In the genomic region with DNA sequence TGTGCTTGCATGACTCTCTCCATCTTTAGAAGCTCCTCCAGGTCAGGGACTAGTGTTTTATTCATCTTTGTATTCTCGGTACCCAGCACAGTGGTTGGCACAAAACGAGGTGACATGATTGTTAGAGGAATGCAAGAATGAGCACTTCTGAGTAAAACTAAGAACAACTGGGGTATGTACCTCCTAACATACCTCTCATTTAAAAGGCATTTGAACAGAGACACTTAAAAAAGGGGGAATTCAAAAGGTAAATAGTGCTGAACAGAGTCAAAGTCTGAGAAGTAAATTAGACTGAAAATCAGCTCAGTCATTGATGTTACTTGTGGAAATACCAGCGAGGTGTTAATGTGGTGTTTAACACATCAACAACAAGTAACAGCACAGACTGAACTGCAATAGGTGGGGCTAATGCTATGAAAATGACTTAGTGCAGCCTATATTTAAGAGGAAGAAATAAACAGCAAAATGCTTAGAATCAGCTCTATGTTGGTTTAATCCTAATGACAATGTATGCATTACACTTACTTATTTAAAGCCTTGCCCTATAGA, we compare ENCODE assay signal across 19 cellular contexts.
DNase-seq lines count a peak whose midpoint lies in the region; ATAC-seq and TF ChIP-seq lines count a peak whose summit lies in the region.
"Had no signal": no experiment of that assay in that cellular context is flagged by ENCODE, and none has a peak within 500 bp of the region (broad histone marks: within the 10 kb centered on the region; RNA-seq: fewer than 3 reads in every experiment).

No MANE protein-coding gene starts in this region.

- peaks cover 9 to 20% of the 10 kb centered on the region in 2 donors for H3K27me3 Mint-ChIP-seq in natural killer cell (ENCODE audit: low read depth in 2 of 2)
- peaks cover 9 to 41% of the 10 kb centered on the region in 2 donors for H3K27me3 Mint-ChIP-seq in natural killer cell treated with Interleukin-12 subunit alpha and Interleukin-12 subunit beta and Interleukin-15 and Interleukin-18, amount 100 ng/mL, for 72 hours
- H3K27me3 Mint-ChIP-seq in dendritic cell treated with granulocyte-macrophage colony-stimulating factor and Interleukin-4, amounts not matched to agents 40 ng/mL and 50 ng/mL, for 4 days: peaks cover 8% of the 10 kb centered on the region
- H3K27me3 Mint-ChIP-seq in CD4-positive, alpha-beta T cell: peaks cover 25% of the 10 kb centered on the region

- TF ChIP-seq CTCF in natural killer cell (IDR thresholded peaks at IDR 0.05) (no peak), RWPE2 (IDR thresholded peaks at IDR 0.05; ENCODE audit: poor library complexity, severe bottlenecking) (no peak)
- no peak for TF ChIP-seq CTCF in CD4-positive, alpha-beta T cell (IDR thresholded peaks at IDR 0.05)

- H3K4me1 ChIP-seq in RWPE2 (ENCODE audit: insufficient read depth, poor library complexity, severe bottlenecking): peaks cover 56% of the 10 kb centered on the region
- H3K4me1 ChIP-seq: A549 had no signal

- POLR2A ChIA-PET in CD4-positive, alpha-beta T cell (lab: Charles Lee): no interaction called here

- H3K27me3 ChIP-seq in RWPE2 (ENCODE audit: insufficient read depth, poor library complexity, severe bottlenecking): no peaks in the 10 kb centered on the region
- no peaks in the 10 kb centered on the region for H3K27me3 ChIP-seq in CD4-positive, alpha-beta T cell (ENCODE audit: control insufficient read depth, insufficient read depth, low read length)

- no peak overlapping the region for H3K4me3 ChIP-seq in RWPE2 (ENCODE audit: severe bottlenecking)
- H3K4me3 ChIP-seq: A549, K562 had no signal

- H3K4me1 Mint-ChIP-seq in natural killer cell: peaks cover 14 to 23% of the 10 kb centered on the region in 2 donors
- H3K4me1 Mint-ChIP-seq in natural killer cell treated with Interleukin-12 subunit alpha and Interleukin-12 subunit beta and Interleukin-15 and Interleukin-18, amount 100 ng/mL, for 72 hours (ENCODE audit: low read depth in 2 of 2): peaks cover 14 to 15% of the 10 kb centered on the region in 2 donors
- H3K4me1 Mint-ChIP-seq in dendritic cell treated with granulocyte-macrophage colony-stimulating factor and Interleukin-4, amounts not matched to agents 40 ng/mL and 50 ng/mL, for 4 days (ENCODE audit: low read depth): peaks cover 55% of the 10 kb centered on the region
- no peaks in the 10 kb centered on the region for H3K4me1 Mint-ChIP-seq in stimulated activated effector memory CD8-positive, alpha-beta T cell treated with anti-CD3 and anti-CD28 coated beads, Interleukin-12 subunit alpha, Interleukin-12 subunit beta, amount 100 ng/mL, for 72 hours
- no peaks in the 10 kb centered on the region for H3K4me1 Mint-ChIP-seq in CD4-positive, alpha-beta T cell (ENCODE audit: low read depth)
- H3K4me1 Mint-ChIP-seq: CD4-positive, alpha-beta memory T cell had no signal

- no peaks in the 10 kb centered on the region for H3K36me3 ChIP-seq in RWPE2 (ENCODE audit: low read depth)

- CTCF ChIA-PET in CD4-positive, alpha-beta T cell (lab: Charles Lee): no interaction called here

- H3K36me3 Mint-ChIP-seq in natural killer cell: no peaks in the 10 kb centered on the region
- H3K36me3 Mint-ChIP-seq in natural killer cell treated with Interleukin-12 subunit alpha and Interleukin-12 subunit beta and Interleukin-15 and Interleukin-18, amount 100 ng/mL, for 72 hours: no peaks in the 10 kb centered on the region
- peaks cover 14% of the 10 kb centered on the region for H3K36me3 Mint-ChIP-seq in dendritic cell treated with granulocyte-macrophage colony-stimulating factor and Interleukin-4, amounts not matched to agents 40 ng/mL and 50 ng/mL, for 4 days (ENCODE audit: low read depth)
- no peaks in the 10 kb centered on the region for H3K36me3 Mint-ChIP-seq in stimulated activated effector memory CD8-positive, alpha-beta T cell treated with anti-CD3 and anti-CD28 coated beads, Interleukin-12 subunit alpha, Interleukin-12 subunit beta, amount 100 ng/mL, for 72 hours
- H3K36me3 Mint-ChIP-seq in CD4-positive, alpha-beta T cell (ENCODE audit: low read depth): no peaks in the 10 kb centered on the region
- H3K36me3 Mint-ChIP-seq: CD4-positive, alpha-beta memory T cell had no signal

- H3K27ac Mint-ChIP-seq in natural killer cell: peak overlapping the region in 1 of 2 donors; percentile 6
- no peak overlapping the region for H3K27ac Mint-ChIP-seq in natural killer cell treated with Interleukin-12 subunit alpha and Interleukin-12 subunit beta and Interleukin-15 and Interleukin-18, amount 100 ng/mL, for 72 hours
- peak overlapping the region; percentile 3 for H3K27ac Mint-ChIP-seq in dendritic cell treated with granulocyte-macrophage colony-stimulating factor and Interleukin-4, amounts not matched to agents 40 ng/mL and 50 ng/mL, for 4 days
- H3K27ac Mint-ChIP-seq in stimulated activated effector memory CD8-positive, alpha-beta T cell treated with anti-CD3 and anti-CD28 coated beads, Interleukin-12 subunit alpha, Interleukin-12 subunit beta, amount 100 ng/mL, for 72 hours: no peak overlapping the region
- H3K27ac Mint-ChIP-seq in CD4-positive, alpha-beta T cell: no peak overlapping the region
- H3K27ac Mint-ChIP-seq: CD4-positive, alpha-beta memory T cell; H9 had no signal

- H3K4me3 Mint-ChIP-seq in natural killer cell: peak overlapping the region; percentile 14
- no peak overlapping the region for H3K4me3 Mint-ChIP-seq in natural killer cell treated with Interleukin-12 subunit alpha and Interleukin-12 subunit beta and Interleukin-15 and Interleukin-18, amount 100 ng/mL, for 72 hours
- no peak overlapping the region for H3K4me3 Mint-ChIP-seq in dendritic cell treated with granulocyte-macrophage colony-stimulating factor and Interleukin-4, amounts not matched to agents 40 ng/mL and 50 ng/mL, for 4 days
- no peak overlapping the region for H3K4me3 Mint-ChIP-seq in stimulated activated effector memory CD8-positive, alpha-beta T cell treated with anti-CD3 and anti-CD28 coated beads, Interleukin-12 subunit alpha, Interleukin-12 subunit beta, amount 100 ng/mL, for 72 hours
- H3K4me3 Mint-ChIP-seq in CD4-positive, alpha-beta T cell: no peak overlapping the region
- H3K4me3 Mint-ChIP-seq: CD4-positive, alpha-beta memory T cell; H9 had no signal

- intact Hi-C loops in natural killer cell (cut with micrococcal nuclease): no loop called here
- intact Hi-C loops in dendritic cell treated with granulocyte-macrophage colony-stimulating factor and Interleukin-4, amounts not matched to agents 40 ng/mL and 50 ng/mL, for 4 days (cut with micrococcal nuclease): no loop called here
- intact Hi-C loops in CD4-positive, alpha-beta T cell (cut with DNase I, micrococcal nuclease): no loop called here

- H3K27ac ChIP-seq in RWPE2 (ENCODE audit: poor library complexity, severe bottlenecking): peak overlapping the region; percentile 31
- H3K27ac ChIP-seq in CD4-positive, alpha-beta T cell (ENCODE audit: low read depth, low read length): no peak overlapping the region
- no peak overlapping the region for H3K27ac ChIP-seq in caudate nucleus (ENCODE audit: low read depth, low read length)
- H3K27ac ChIP-seq: 22Rv1, A549, C4-2B, HL-60 had no signal

- H3K9me3 Mint-ChIP-seq in natural killer cell: peaks cover 2 to 3% of the 10 kb centered on the region in 2 donors
- H3K9me3 Mint-ChIP-seq in natural killer cell treated with Interleukin-12 subunit alpha and Interleukin-12 subunit beta and Interleukin-15 and Interleukin-18, amount 100 ng/mL, for 72 hours: peaks cover 2% of the 10 kb centered on the region
- H3K9me3 Mint-ChIP-seq in dendritic cell treated with granulocyte-macrophage colony-stimulating factor and Interleukin-4, amounts not matched to agents 40 ng/mL and 50 ng/mL, for 4 days: peaks cover 9% of the 10 kb centered on the region
- no peaks in the 10 kb centered on the region for H3K9me3 Mint-ChIP-seq in stimulated activated effector memory CD8-positive, alpha-beta T cell treated with anti-CD3 and anti-CD28 coated beads, Interleukin-12 subunit alpha, Interleukin-12 subunit beta, amount 100 ng/mL, for 72 hours
- H3K9me3 Mint-ChIP-seq in CD4-positive, alpha-beta T cell: no peaks in the 10 kb centered on the region
- H3K9me3 Mint-ChIP-seq: CD4-positive, alpha-beta memory T cell; H9 had no signal

- H3K9me3 ChIP-seq in RWPE2 (ENCODE audit: severe bottlenecking): no peaks in the 10 kb centered on the region
- no peaks in the 10 kb centered on the region for H3K9me3 ChIP-seq in CD4-positive, alpha-beta T cell (ENCODE audit: control insufficient read depth, low read length)
- H3K9me3 ChIP-seq: A549 had no signal

- ATAC-seq in natural killer cell (peak in 2 of 3 donors; percentile 52 to 78), RWPE2 (ENCODE audit: low read depth) (no peak)
- no peak for ATAC-seq in natural killer cell treated with Interleukin-12 subunit alpha and Interleukin-12 subunit beta and Interleukin-15 and Interleukin-18, amount 100 ng/mL, for 72 hours
- peak; percentile 67 for ATAC-seq in stimulated activated effector memory CD8-positive, alpha-beta T cell treated with anti-CD3 and anti-CD28 coated beads, Interleukin-12 subunit alpha, Interleukin-12 subunit beta, amount 100 ng/mL, for 72 hours
- ATAC-seq in CD4-positive, alpha-beta T cell (ENCODE audit: poor library complexity): no peak
- ATAC-seq: A549, K562 had no signal

- no peak for DNase-seq in natural killer cell
- DNase-seq in natural killer cell treated with Interleukin-12 subunit alpha and Interleukin-12 subunit beta and Interleukin-15 and Interleukin-18, amount 100 ng/mL, for 72 hours (ENCODE audit: low spot score): no peak
- DNase-seq in RWPE2 (ENCODE audit: low spot score): no peak
- no peak for DNase-seq in stimulated activated effector memory CD8-positive, alpha-beta T cell treated with anti-CD3 and anti-CD28 coated beads, Interleukin-12 subunit alpha, Interleukin-12 subunit beta, amount 100 ng/mL, for 72 hours (ENCODE audit: low spot score in 2 of 2)
- no peak for DNase-seq in cerebellum (ENCODE audit: low spot score)
- no peak for DNase-seq in CD4-positive, alpha-beta T cell
- DNase-seq in caudate nucleus (lab: John Stamatoyannopoulos, UW): no peak
- DNase-seq: AML-193; CD4-positive, alpha-beta memory T cell; DMS79 treated with DMSO at 0.1 percent for 48 hours; GF-D8; GOT3; H9 had no signal

Comparison
In these comparisons a context has a peak if more than half of its experiments do, and no peak if none do; other contexts are left out.
1. ATAC-seq: peak in natural killer cell (2 of 3) and stimulated activated effector memory CD8-positive, alpha-beta T cell treated with anti-CD3 and anti-CD28 coated beads, Interleukin-12 subunit alpha, Interleukin-12 subunit beta, amount 100 ng/mL, for 72 hours (single experiment); none in natural killer cell treated with Interleukin-12 subunit alpha and Interleukin-12 subunit beta and Interleukin-15 and Interleukin-18, amount 100 ng/mL, for 72 hours (0 of 2), RWPE2 (single experiment) and CD4-positive, alpha-beta T cell (single experiment).